In the genomic region with DNA sequence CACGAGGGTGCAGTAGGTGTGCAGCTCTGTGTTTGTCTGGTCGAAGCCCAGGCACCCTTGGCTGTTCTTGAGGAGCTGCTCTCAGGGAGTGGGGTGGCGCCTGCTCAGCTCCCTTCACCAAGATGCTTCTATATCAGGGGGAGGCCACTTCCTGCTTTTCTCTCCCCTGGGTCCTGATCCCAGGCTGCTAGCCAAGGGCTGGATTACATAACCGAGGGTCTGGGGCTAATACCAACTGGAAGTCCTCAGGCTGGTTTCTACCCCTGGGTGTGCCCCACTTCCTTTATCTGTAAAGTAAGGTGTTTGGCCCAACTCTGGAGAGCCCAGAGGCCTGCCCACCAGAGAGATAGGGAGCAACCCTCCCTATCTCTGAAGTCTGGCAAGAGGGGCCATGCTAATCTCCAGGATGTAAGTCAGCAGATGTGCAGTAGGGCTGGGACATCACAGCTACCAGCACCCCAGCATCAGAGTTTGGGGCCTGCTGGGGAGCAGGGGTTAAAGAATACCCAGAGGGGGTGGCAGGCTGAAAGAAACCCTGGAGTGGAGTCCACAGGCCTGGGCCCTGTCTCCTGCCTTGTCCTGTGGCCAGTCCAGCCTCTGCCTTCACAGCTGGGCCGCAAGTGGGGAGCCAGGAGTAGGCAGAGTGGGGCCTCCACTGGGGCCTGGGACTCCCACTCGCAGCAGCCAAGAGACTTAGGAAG, we compare ENCODE assay signal across 11 cellular contexts. TPM values are rescaled to one million over a fixed set of nuclear protein-coding genes. Genes with fewer than 3 reads are reported as not detected.
A peak's percentile ranks its signal among the peaks of the same experiment; 100 is the strongest.
DNase-seq lines count a peak whose midpoint lies in the region; TF ChIP-seq lines count a peak whose summit lies in the region.
"Had no signal": no experiment of that assay in that cellular context is flagged by ENCODE, and none has a peak within 500 bp of the region (broad histone marks: within the 10 kb centered on the region; RNA-seq: fewer than 3 reads in every experiment).

No MANE protein-coding gene starts in this region.

- H3K27ac Mint-ChIP-seq in chondrocyte (ENCODE audit: unreplicated experiment) = no peak overlapping the region
- H3K27ac Mint-ChIP-seq in HFFc6 = no peak overlapping the region
- H3K27ac Mint-ChIP-seq: activated CD4-positive, alpha-beta memory T cell treated with anti-CD3 and anti-CD28 coated beads for 36 hours had no signal

- H3K9me3 ChIP-seq in mucosa of rectum (ENCODE audit: control insufficient read depth in 2 of 2, low read length in 2 of 2) = no peaks in the 10 kb centered on the region
- no peaks in the 10 kb centered on the region for H3K9me3 ChIP-seq in vagina
- H3K9me3 ChIP-seq: MG63 had no signal

- no peaks in the 10 kb centered on the region for H3K27me3 ChIP-seq in mucosa of rectum (ENCODE audit: control insufficient read depth in 2 of 2, insufficient read depth in 2 of 2, low read length in 2 of 2)
- H3K27me3 ChIP-seq in vagina = no peaks in the 10 kb centered on the region
- H3K27me3 ChIP-seq: MG63 had no signal

- TF ChIP-seq CTCF in chondrocyte (IDR thresholded peaks at IDR 0.05) = no peak
- no peak for TF ChIP-seq CTCF in vagina (IDR thresholded peaks at IDR 0.05)
- no peak for TF ChIP-seq CTCF in HFFc6 (IDR thresholded peaks at IDR 0.05)
- TF ChIP-seq CTCF in GM13977 (IDR thresholded peaks at IDR 0.05; ENCODE audit: extremely low read depth, insufficient read depth, missing control alignments) = no peak

- H3K4me3 Mint-ChIP-seq in chondrocyte (ENCODE audit: unreplicated experiment) (no peak overlapping the region), HFFc6 (no peak overlapping the region)
- H3K4me3 Mint-ChIP-seq: activated CD4-positive, alpha-beta memory T cell treated with anti-CD3 and anti-CD28 coated beads for 36 hours had no signal

- H3K36me3 ChIP-seq in mucosa of rectum (ENCODE audit: control insufficient read depth in 2 of 2, insufficient read depth in 2 of 2, low read length in 2 of 2) (peaks cover 34% of the 10 kb centered on the region in 2 donors), vagina (peaks cover 0 to 4% of the 10 kb centered on the region in 2 donors)
- H3K36me3 ChIP-seq: MG63 had no signal

- no peaks in the 10 kb centered on the region for H3K36me3 Mint-ChIP-seq in chondrocyte (ENCODE audit: low read depth)
- H3K36me3 Mint-ChIP-seq in HFFc6 (ENCODE audit: low read depth) = no peaks in the 10 kb centered on the region
- H3K36me3 Mint-ChIP-seq: activated CD4-positive, alpha-beta memory T cell treated with anti-CD3 and anti-CD28 coated beads for 36 hours had no signal

- H3K4me1 Mint-ChIP-seq in chondrocyte (ENCODE audit: low read depth) (peaks cover 34% of the 10 kb centered on the region), HFFc6 (ENCODE audit: low read depth) (peaks cover 29% of the 10 kb centered on the region)

- no peak for TF ChIP-seq POLR2A in vagina (IDR thresholded peaks at IDR 0.05)

- H3K27ac ChIP-seq in mucosa of rectum (ENCODE audit: low read depth in 2 of 2, low read length in 2 of 2) (peak overlapping the region; percentile 91 to 94), vagina (peak overlapping the region; percentile 80)

- in situ Hi-C loops in GM13977 (cut with MboI; ENCODE audit: low pct_unique_long_range_greater_than_20kb, low sequenced_read_pairs, unreplicated experiment) = no loop called here

- H3K27me3 Mint-ChIP-seq in chondrocyte (ENCODE audit: low read depth) (no peaks in the 10 kb centered on the region), HFFc6 (ENCODE audit: insufficient read depth) (peaks cover 12% of the 10 kb centered on the region)
- H3K27me3 Mint-ChIP-seq: activated CD4-positive, alpha-beta memory T cell treated with anti-CD3 and anti-CD28 coated beads for 36 hours had no signal

- peak overlapping the region; percentile 1 to 83 for H3K9ac ChIP-seq in mucosa of rectum (ENCODE audit: low read depth in 1 of 2, low read length in 2 of 2)

- intact Hi-C loops in vagina (cut with DNase I) = no loop called here

- H3K9me3 Mint-ChIP-seq in chondrocyte (ENCODE audit: low read depth) (no peaks in the 10 kb centered on the region), HFFc6 (no peaks in the 10 kb centered on the region)
- H3K9me3 Mint-ChIP-seq: activated CD4-positive, alpha-beta memory T cell treated with anti-CD3 and anti-CD28 coated beads for 36 hours had no signal

- H3K4me3 ChIP-seq in mucosa of rectum (ENCODE audit: low read length in 2 of 2) (peak overlapping the region; percentile 81 to 87), vagina (no peak overlapping the region)
- H3K4me3 ChIP-seq: MG63 had no signal

- H3K4me1 ChIP-seq in mucosa of rectum (ENCODE audit: control insufficient read depth in 2 of 2, insufficient read depth in 2 of 2, low read length in 2 of 2) (peaks cover 47 to 55% of the 10 kb centered on the region in 2 donors), vagina (peaks cover 56% of the 10 kb centered on the region)

- DNase-seq in NOMO-1 (lab: John Stamatoyannopoulos, UW; ENCODE audit: unreplicated experiment in 2 of 2) (peak; percentile 17 to 48), NOMO-1 treated with dmso at 0.1 percent for 144 hours (lab: John Stamatoyannopoulos, UW; ENCODE audit: unreplicated experiment) (no peak), chondrocyte (ENCODE audit: low spot score) (peak; percentile 71), vagina (ENCODE audit: extremely low spot score in 2 of 2) (no peak), HFFc6 (no peak), GM13977 (ENCODE audit: low spot score) (no peak)
- DNase-seq in activated effector memory CD4-positive, alpha-beta T cell treated with Interleukin-2 at 50 U/mL for 16 hours = no peak
- DNase-seq: activated CD4-positive, alpha-beta memory T cell treated with anti-CD3 and anti-CD28 coated beads for 36 hours; MG63 had no signal

RNA-seq across cellular contexts. Expression of a gene that starts 2.1 kb away (rescaled TPM):
- total RNA-seq in chondrocyte (5.7 to 11.1 TPM (median 8.9 TPM) in 3 replicates), vagina (30.9 TPM)
- total RNA-seq in HFFc6 (2021; fragmentation: NEBNext Ultra II Directional; extraction: Animal tissue kit (Norgen Biotek cat#: 25700)) = 10 to 100 TPM; 11.2 to 15.6 (median 14.6) TPM
- total RNA-seq: activated CD4-positive, alpha-beta memory T cell treated with anti-CD3 and anti-CD28 coated beads for 36 hours; mononuclear cell had no signal

RNA-seq across cellular contexts. Expression of a gene that starts 23.3 kb away (rescaled TPM):
- 30.0 to 64.7 TPM (median 31.8 TPM) in 3 replicates for total RNA-seq in chondrocyte
- total RNA-seq in vagina = 13.0 TPM
- 10 to 100 TPM; 32.1 to 39.0 (median 35.7) TPM for total RNA-seq in HFFc6 (2021; fragmentation: NEBNext Ultra II Directional; extraction: Animal tissue kit (Norgen Biotek cat#: 25700))

RNA-seq across cellular contexts. Expression of a gene that starts 29.0 kb away (rescaled TPM):
- total RNA-seq in chondrocyte (229 to 257 TPM (median 236 TPM) in 3 replicates), vagina (292 TPM)
- total RNA-seq in HFFc6 (2021; fragmentation: NEBNext Ultra II Directional; extraction: Animal tissue kit (Norgen Biotek cat#: 25700)) = 100 to 1,000 TPM; 342 to 409 (median 371) TPM

RNA-seq across cellular contexts. Expression of a gene that starts 43.1 kb away (rescaled TPM):
- total RNA-seq in chondrocyte = 51.4 to 73.2 TPM (median 54.7 TPM) in 3 replicates
- 69.0 TPM for total RNA-seq in vagina
- 10 to 100 TPM; 63.6 to 73.0 (median 70.0) TPM for total RNA-seq in HFFc6 (2021; fragmentation: NEBNext Ultra II Directional; extraction: Animal tissue kit (Norgen Biotek cat#: 25700))

Comparison
In these comparisons a context has a peak if more than half of its experiments do, and no peak if none do; other contexts are left out.
1. DNase-seq: peak in NOMO-1 (2 of 2) and chondrocyte (single experiment); none in NOMO-1 treated with dmso at 0.1 percent for 144 hours (single experiment), vagina (0 of 2), HFFc6 (single experiment), GM13977 (single experiment) and activated effector memory CD4-positive, alpha-beta T cell treated with Interleukin-2 at 50 U/mL for 16 hours (single experiment).
2. H3K4me3 ChIP-seq: peak in mucosa of rectum (2 of 2); none in vagina (0 of 2).